ENCODE assay signal across 9 cellular contexts in the genomic region with DNA sequence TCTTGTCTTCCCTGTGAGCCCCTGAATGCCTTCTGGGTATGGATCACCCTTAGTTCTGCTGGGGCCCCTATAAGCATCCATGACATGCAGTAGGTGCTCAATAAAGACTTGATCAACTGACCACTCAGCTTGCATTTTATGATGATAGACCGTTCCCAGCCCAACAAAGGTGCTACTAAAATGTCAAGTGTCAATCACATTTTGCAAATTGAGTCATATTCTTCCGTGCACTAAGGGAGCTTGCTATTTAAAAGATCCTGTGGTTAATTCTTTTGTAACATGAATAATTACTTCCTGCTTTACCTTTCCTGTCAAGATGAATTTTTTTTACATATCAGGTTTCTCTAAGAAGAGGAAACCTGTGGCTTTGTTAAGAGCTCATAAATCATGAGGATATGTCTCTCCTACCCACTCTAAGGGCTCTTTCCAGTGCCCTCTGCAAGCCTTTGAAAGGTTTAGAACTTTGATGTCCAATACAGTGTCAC. TPM values are rescaled to one million over a fixed set of nuclear protein-coding genes. Genes with fewer than 3 reads are reported as not detected.
DNase-seq lines count a peak whose midpoint lies in the region; ATAC-seq, FAIRE-seq and TF ChIP-seq lines count a peak whose summit lies in the region.
"Had no signal": no experiment of that assay in that cellular context is flagged by ENCODE, and none has a peak within 500 bp of the region (broad histone marks: within the 10 kb centered on the region; RNA-seq: fewer than 3 reads in every experiment).

No MANE protein-coding gene starts in this region.

- no peaks in the 10 kb centered on the region for H3F3A ChIP-seq in SK-N-SH (replicated peaks; ENCODE audit: insufficient read depth)

- TF ChIP-seq CTCF in RWPE2 (IDR thresholded peaks at IDR 0.05; ENCODE audit: poor library complexity, severe bottlenecking) (no peak), keratinocyte (optimal IDR thresholded peaks at IDR 0.05 in 1 of 3, IDR thresholded peaks at IDR 0.05 in 1 of 3, conservative IDR thresholded peaks at IDR 0.05 in 1 of 3; ENCODE audit: extremely low read depth in 1 of 3, insufficient read depth in 2 of 3, low read length in 3 of 3) (no peak), stomach (IDR thresholded peaks at IDR 0.05) (no peak), SK-N-SH (IDR thresholded peaks at IDR 0.05) (no peak)

- H3K36me3 ChIP-seq in RWPE2 (ENCODE audit: low read depth) (no peaks in the 10 kb centered on the region), keratinocyte (ENCODE audit: control insufficient read depth in 2 of 2, extremely low read depth in 1 of 2, insufficient read depth in 2 of 2, low read length in 2 of 2) (no peaks in the 10 kb centered on the region), stomach (no peaks in the 10 kb centered on the region), SK-N-SH (replicated peaks in 1 of 2; ENCODE audit: control insufficient read depth in 1 of 2, insufficient read depth in 2 of 2, low read length in 1 of 2) (no peaks in the 10 kb centered on the region)
- H3K36me3 ChIP-seq: colonic mucosa had no signal

- H3K9me3 ChIP-seq in RWPE2 (ENCODE audit: severe bottlenecking) (no peaks in the 10 kb centered on the region), keratinocyte (ENCODE audit: control insufficient read depth, low read depth, low read length) (no peaks in the 10 kb centered on the region), stomach (no peaks in the 10 kb centered on the region), SK-N-SH (no peaks in the 10 kb centered on the region)
- H3K9me3 ChIP-seq: colonic mucosa had no signal

- H3K4me1 ChIP-seq in RWPE2 (ENCODE audit: insufficient read depth, poor library complexity, severe bottlenecking), result peaks cover 18% of the 10 kb centered on the region
- H3K4me1 ChIP-seq in keratinocyte (ENCODE audit: control insufficient read depth, extremely low read depth, insufficient read depth, low read length), result peaks cover 17% of the 10 kb centered on the region
- H3K4me1 ChIP-seq in stomach, result peaks cover 0 to 6% (median 0%) of the 10 kb centered on the region in 4 donors
- H3K4me1 ChIP-seq in SK-N-SH (ENCODE audit: control insufficient read depth in 1 of 2, insufficient read depth in 2 of 2, low read depth in 1 of 2, low read length in 1 of 2), result peaks cover 0 to 3% of the 10 kb centered on the region in 2 experiments; a peak in 1 of 4 replicates
- H3K4me1 ChIP-seq: colonic mucosa had no signal

- dilution Hi-C loops in keratinocyte (cut with MboI; ENCODE audit: extremely low pct_ligation_motif_present, low sequenced_read_pairs), result no loop called here

- H3K27ac ChIP-seq in RWPE2 (ENCODE audit: poor library complexity, severe bottlenecking), result peak overlapping the region; percentile 37
- H3K27ac ChIP-seq in keratinocyte (ENCODE audit: control insufficient read depth, insufficient read depth, low read length), result no peak overlapping the region
- H3K27ac ChIP-seq in stomach, result no peak overlapping the region
- H3K27ac ChIP-seq in SK-N-SH (ENCODE audit: low read depth in 2 of 2, low read length in 1 of 2), result no peak overlapping the region
- H3K27ac ChIP-seq: colonic mucosa had no signal

- H3K9me3 Mint-ChIP-seq in IgD-negative memory B cell, result peaks cover 0 to 1% (median 0%) of the 10 kb centered on the region in 3 donors

- H3K36me3 Mint-ChIP-seq in IgD-negative memory B cell, result peaks cover 2% of the 10 kb centered on the region

- 46 to 73% (median 59%) methylated on average over 2 of the region's 2 CpGs for WGBS in stomach, 5 donors
- WGBS in SK-N-SH (ENCODE audit: low lambda C conversion rate), result 39% methylated on average over 2 of the region's 2 CpGs

- peaks cover 21 to 43% (median 25%) of the 10 kb centered on the region in 3 donors for H3K4me1 Mint-ChIP-seq in IgD-negative memory B cell

- H4K20me1 ChIP-seq in keratinocyte (ENCODE audit: control insufficient read depth, extremely low read depth, insufficient read depth, low read length) (no peaks in the 10 kb centered on the region), SK-N-SH (ENCODE audit: insufficient read depth) (0 out of 2 replicates have a peak, but pooled peaks cover 5% of the 10 kb centered on the region)

- TF ChIP-seq RAD21 in SK-N-SH (IDR thresholded peaks at IDR 0.05; ENCODE audit: low read length), result no peak

- H3K4me3 Mint-ChIP-seq in IgD-negative memory B cell, result peak overlapping the region in 2 of 4 donors; percentile 6 to 80

- CTCF ChIA-PET in SK-N-SH (lab: Yijun Ruan, JAX), result no interaction called here

- no peaks in the 10 kb centered on the region for H3K27me3 Mint-ChIP-seq in IgD-negative memory B cell

- H3K27ac Mint-ChIP-seq in IgD-negative memory B cell, result peak overlapping the region in 2 of 3 donors; percentile 7 to 28

- H3K79me2 ChIP-seq in keratinocyte (ENCODE audit: control insufficient read depth, insufficient read depth, low read length) (no peaks in the 10 kb centered on the region), SK-N-SH (ENCODE audit: insufficient read depth) (peaks cover 4% of the 10 kb centered on the region; the same call in 1 of the 2 replicates)

- no peaks in the 10 kb centered on the region for H3K9me2 ChIP-seq in SK-N-SH

- H3K27me3 ChIP-seq in RWPE2 (ENCODE audit: insufficient read depth, poor library complexity, severe bottlenecking) (no peaks in the 10 kb centered on the region), keratinocyte (ENCODE audit: control insufficient read depth, extremely low read depth, insufficient read depth, low read length) (no peaks in the 10 kb centered on the region), stomach (no peaks in the 10 kb centered on the region), SK-N-SH (ENCODE audit: insufficient read depth) (no peaks in the 10 kb centered on the region; the same call in 1 of the 2 replicates)
- H3K27me3 ChIP-seq: colonic mucosa had no signal

- POLR2A ChIA-PET in SK-N-SH (lab: Yijun Ruan, JAX), result no interaction called here

- no peaks in the 10 kb centered on the region for H3K9me1 ChIP-seq in keratinocyte (ENCODE audit: control insufficient read depth, extremely low read depth, insufficient read depth, low read length)

- H3K9ac ChIP-seq in keratinocyte (ENCODE audit: control insufficient read depth, extremely low read depth, insufficient read depth, low read length) (no peak overlapping the region), SK-N-SH (no peak overlapping the region)

- H3K4me2 ChIP-seq in keratinocyte (ENCODE audit: control insufficient read depth, extremely low read depth, insufficient read depth, low read depth, low read length) (peak overlapping the region; percentile 41), SK-N-SH (no peak overlapping the region)

- H2AFZ ChIP-seq in keratinocyte (ENCODE audit: control insufficient read depth, low read length), result no peak overlapping the region
- H2AFZ ChIP-seq in SK-N-SH (ENCODE audit: low read depth), result no peak overlapping the region

- peak; percentile 88 for ATAC-seq in RWPE2 (ENCODE audit: low read depth)

- no peak for FAIRE-seq in keratinocyte (lab: Jason Lieb, UNC)

- intact Hi-C loops in stomach (cut with DNase I; ENCODE audit: low total_unique reads), result no loop called here

- peak; percentile 20 for DNase-seq in GDM1 (lab: John Stamatoyannopoulos, UW)
- no peak for DNase-seq in RWPE2 (ENCODE audit: low spot score)
- DNase-seq in keratinocyte (ENCODE audit: low read depth, low spot score), result no peak
- no peak for DNase-seq in stimulated activated CD8-positive, alpha-beta memory T cell treated with anti-CD3 and anti-CD28 coated beads, Interleukin-4, amount 100 ng/mL, for 48 hours
- DNase-seq in stomach, result no peak
- no peak for DNase-seq in AG08395 (ENCODE audit: low spot score)
- DNase-seq in SK-N-SH, result no peak
- DNase-seq: colonic mucosa had no signal

- TF ChIP-seq POLR2A in stomach (IDR thresholded peaks at IDR 0.05), result no peak

- TF ChIP-seq EP300 in stomach (IDR thresholded peaks at IDR 0.05) (no peak), SK-N-SH (IDR thresholded peaks at IDR 0.05; ENCODE audit: borderline replicate concordance in 1 of 2, low read depth in 1 of 2, low read length in 1 of 2) (no peak)

- H3K4me3 ChIP-seq in RWPE2 (ENCODE audit: severe bottlenecking) (no peak overlapping the region), keratinocyte (ENCODE audit: control insufficient read depth in 2 of 3, extremely low read depth in 1 of 3, insufficient read depth in 2 of 3, low read depth in 1 of 3, low read length in 3 of 3) (no peak overlapping the region), stomach (no peak overlapping the region), SK-N-SH (ENCODE audit: low read depth in 2 of 2, low read length in 1 of 2) (no peak overlapping the region)
- H3K4me3 ChIP-seq: colonic mucosa had no signal

TF ChIP-seq in SK-N-SH, 30 proteins besides CTCF, POLR2A, EP300 and RAD21:
- TF ChIP-seq SMC3 (IDR thresholded peaks at IDR 0.05; ENCODE audit: low read depth, low read length), result no peak

RNA-seq across cellular contexts. Expression of gene SH3KBP1, which starts 47.6 kb away (rescaled TPM):
- polyA plus RNA-seq in IgD-negative memory B cell, result 93.1 TPM
- polyA plus RNA-seq in keratinocyte, result 10.3 to 26.8 TPM (median 15.5 TPM) in 3 replicates
- polyA plus RNA-seq in keratinocyte (2011; ENCODE audit: low read depth), result 63.1 TPM
- polyA plus RNA-seq in keratinocyte (2011; cell fraction: cytosol; rRNA removed), result 17.5 and 20.8 TPM in 2 replicates
- polyA plus RNA-seq in keratinocyte (2011; cell fraction: nucleus; rRNA removed), result 9.8 and 11.2 TPM in 2 replicates
- polyA plus RNA-seq in keratinocyte (2012; ENCODE audit: low replicate concordance), result 28.6 and 30.0 TPM in 2 replicates
- polyA minus RNA-seq in keratinocyte, result 10.5 to 22.6 TPM (median 16.5 TPM) in 3 replicates
- 11.5 TPM for polyA minus RNA-seq in keratinocyte (2011; cell fraction: cytosol; rRNA and poly(A)+ RNA removed)
- polyA minus RNA-seq in keratinocyte (2011; cell fraction: nucleus; rRNA and poly(A)+ RNA removed), result 4.1 and 8.4 TPM in 2 replicates
- 10 to 100 TPM in 3 of 5 donors, 1 to 10 TPM in 2; 3.5 to 25.0 (median 11.6) TPM for total RNA-seq in stomach
- polyA plus RNA-seq in stomach, result 10 to 100 TPM in 2 of 3 donors, 1 to 10 TPM in 1; 3.7 to 17.8 (median 14.8) TPM
- polyA plus RNA-seq in SK-N-SH (2012; rRNA removed), result 24.8 and 27.9 TPM in 2 replicates
- 30.0 and 32.7 TPM in 2 replicates for polyA plus RNA-seq in SK-N-SH (2012; cell fraction: cytosol; rRNA removed)
- 11.9 and 15.9 TPM in 2 replicates for polyA plus RNA-seq in SK-N-SH (2012; cell fraction: nucleus; rRNA removed)
